ENCODE assay signal across 27 cellular contexts in genomic region chr10:21587391-21587790, GRCh38. TPM values are rescaled to one million over a fixed set of nuclear protein-coding genes. Genes with fewer than 3 reads are reported as not detected.
DNase-seq lines count a peak whose midpoint lies in the region; ATAC-seq, FAIRE-seq and TF ChIP-seq lines count a peak whose summit lies in the region.
"Had no signal": no experiment of that assay in that cellular context is flagged by ENCODE, and none has a peak within 500 bp of the region (broad histone marks: within the 10 kb centered on the region; RNA-seq: fewer than 3 reads in every experiment).

No MANE protein-coding gene starts in this region.

- TF ChIP-seq CTCF in A549 (IDR thresholded peaks at IDR 0.05) (no peak), IMR-90 (conservative IDR thresholded peaks at IDR 0.05; ENCODE audit: low read depth, low read length) (no peak)

- H3K23ac ChIP-seq in IMR-90 (ENCODE audit: low read depth, low read length), result no peak overlapping the region

- H4K20me1 ChIP-seq in IMR-90 (ENCODE audit: insufficient read depth, low read length), result peaks cover 10% of the 10 kb centered on the region

- ATAC-seq in activated CD4-positive, alpha-beta T cell treated with anti-CD3 and anti-CD28 coated beads for 36 hours, result peak; percentile 69
- ATAC-seq in A549, result no peak
- no peak for ATAC-seq in IMR-90 (ENCODE audit: low read depth)
- peak; percentile 59 for ATAC-seq in activated T-helper 17 cell treated with anti-CD3 and anti-CD28 coated beads, Interleukin-2, amount 50 U/mL, for 72 hours (replicated peaks)
- ATAC-seq in GM21717 (IDR thresholded peaks at IDR 0.05; ENCODE audit: unreplicated experiment), result no peak
- ATAC-seq: GM12878 had no signal

- H3K27ac Mint-ChIP-seq in activated CD4-positive, alpha-beta T cell treated with anti-CD3 and anti-CD28 coated beads for 36 hours, result no peak overlapping the region
- no peak overlapping the region for H3K27ac Mint-ChIP-seq in activated T-helper 17 cell treated with anti-CD3 and anti-CD28 coated beads, Interleukin-2, amount 50 U/mL, for 72 hours

- H3K36me3 Mint-ChIP-seq in activated CD4-positive, alpha-beta T cell treated with anti-CD3 and anti-CD28 coated beads for 36 hours (ENCODE audit: low read depth), result peaks cover 53% of the 10 kb centered on the region
- peaks cover 90% of the 10 kb centered on the region for H3K36me3 Mint-ChIP-seq in activated T-helper 17 cell treated with anti-CD3 and anti-CD28 coated beads, Interleukin-2, amount 50 U/mL, for 72 hours (ENCODE audit: low read depth)

- no peak overlapping the region for H2AK5ac ChIP-seq in IMR-90 (ENCODE audit: low read depth, low read length)

- intact Hi-C loops in activated CD4-positive, alpha-beta T cell treated with anti-CD3 and anti-CD28 coated beads for 36 hours (cut with DNase I, micrococcal nuclease), result loop anchor here in 1 of 2 experiments (10.0 kb wide), 1 partner anchor 127 kb away; no protein-coding TSS in a partner anchor
- intact Hi-C loops in IMR-90 (cut with micrococcal nuclease), result no loop called here

- peaks cover 58% of the 10 kb centered on the region for H3K4me1 Mint-ChIP-seq in activated CD4-positive, alpha-beta T cell treated with anti-CD3 and anti-CD28 coated beads for 36 hours
- peaks cover 53% of the 10 kb centered on the region for H3K4me1 Mint-ChIP-seq in activated T-helper 17 cell treated with anti-CD3 and anti-CD28 coated beads, Interleukin-2, amount 50 U/mL, for 72 hours
- H3K4me1 Mint-ChIP-seq: CD14-positive monocyte had no signal

- peaks cover 10% of the 10 kb centered on the region for H3K9me3 Mint-ChIP-seq in activated CD4-positive, alpha-beta T cell treated with anti-CD3 and anti-CD28 coated beads for 36 hours (ENCODE audit: low read depth)
- H3K9me3 Mint-ChIP-seq in activated T-helper 17 cell treated with anti-CD3 and anti-CD28 coated beads, Interleukin-2, amount 50 U/mL, for 72 hours, result peaks cover 4% of the 10 kb centered on the region

- H3K4me3 ChIP-seq in A549 (no peak overlapping the region), IMR-90 (ENCODE audit: insufficient read depth, low read depth, low read length) (no peak overlapping the region)
- H3K4me3 ChIP-seq: BLaER1 treated with 17β-estradiol and CSF1 and Interleukin-3, amounts not matched to agents 10 nM and 100 nM; GM12878; HAP-1 had no signal

- no peak overlapping the region for H3K4me3 Mint-ChIP-seq in activated CD4-positive, alpha-beta T cell treated with anti-CD3 and anti-CD28 coated beads for 36 hours
- no peak overlapping the region for H3K4me3 Mint-ChIP-seq in activated T-helper 17 cell treated with anti-CD3 and anti-CD28 coated beads, Interleukin-2, amount 50 U/mL, for 72 hours
- H3K4me3 Mint-ChIP-seq: CD14-positive monocyte; CD4-positive, alpha-beta T cell; CD8-positive, alpha-beta memory T cell had no signal

- H3K36me3 ChIP-seq in IMR-90 (ENCODE audit: control insufficient read depth, insufficient read depth, low read length), result peaks cover 10% of the 10 kb centered on the region
- H3K36me3 ChIP-seq: BE2C, HAP-1 had no signal

- FAIRE-seq in A549 (lab: Jason Lieb, UNC) (no peak), frontal cortex (lab: Jason Lieb, UNC) (no peak)
- FAIRE-seq: A204.1, D721Med, GM12878, GM19239, H54 had no signal

- dilution Hi-C loops in IMR-90 (cut with HindIII; ENCODE audit: low sequenced_read_pairs, unreplicated experiment), result no loop called here

- H3K9ac ChIP-seq in IMR-90 (ENCODE audit: low read depth, low read length), result no peak overlapping the region
- H3K9ac ChIP-seq: BLaER1 treated with 17β-estradiol and CSF1 and Interleukin-3, amounts not matched to agents 10 nM and 100 nM had no signal

- in situ Hi-C loops in IMR-90 (cut with MboI; ENCODE audit: low sequenced_read_pairs), result no loop called here

- H3K18ac ChIP-seq in IMR-90 (ENCODE audit: low read depth, low read length), result no peak overlapping the region

- no peak overlapping the region for H4K91ac ChIP-seq in IMR-90 (ENCODE audit: insufficient read depth, low read depth, low read length)

- no peak for DNase-seq in activated CD4-positive, alpha-beta T cell treated with anti-CD3 and anti-CD28 coated beads for 36 hours
- no peak for DNase-seq in activated CD4-positive, alpha-beta T cell treated with anti-CD3 and anti-CD28 coated beads for 1 hour
- no peak for DNase-seq in A549 (ENCODE audit: low read depth in 1 of 2, low spot score in 1 of 2)
- no peak for DNase-seq in IMR-90
- no peak for DNase-seq in frontal cortex (ENCODE audit: low spot score in 2 of 2)
- DNase-seq in globus pallidus (ENCODE audit: low spot score), result no peak
- DNase-seq: ACHN; AML-193; BE2C; CD4-positive, alpha-beta T cell; CD8-positive, alpha-beta memory T cell; DMS 273 treated with DMSO at 0.1 percent for 48 hours; DMS79; EL; GDM1; GOT3 had no signal

- CTCF ChIA-PET in activated CD4-positive, alpha-beta T cell treated with anti-CD3 and anti-CD28 coated beads for 36 hours (lab: Charles Lee), result interaction anchor here (0.6 to 1.1 kb wide), 2 partner anchors 13 to 995 kb away, joined by 3 read pairs; no protein-coding TSS in a partner anchor
- CTCF ChIA-PET in A549 (lab: Yijun Ruan, JAX) (interaction anchor here (1.1 kb wide), 1 partner anchor 10 kb away, joined by 3 read pairs; no protein-coding TSS in a partner anchor), IMR-90 (lab: Yijun Ruan, JAX) (no interaction called here)

- BruUV-seq in IMR-90 (replicated peaks; lab: Mats Ljungman, UMichigan), result no TSS peak

- H3K4me2 ChIP-seq in A549 (no peak overlapping the region), IMR-90 (ENCODE audit: low read depth, low read length) (no peak overlapping the region)
- H3K4me2 ChIP-seq: BLaER1 treated with 17β-estradiol and CSF1 and Interleukin-3, amounts not matched to agents 10 nM and 100 nM had no signal

- no peak overlapping the region for H2BK15ac ChIP-seq in IMR-90 (ENCODE audit: low read depth, low read length)

- no peak overlapping the region for H2BK20ac ChIP-seq in IMR-90 (ENCODE audit: low read depth, low read length)

- H3K27me3 ChIP-seq in IMR-90 (ENCODE audit: control insufficient read depth, insufficient read depth, low read length), result no peaks in the 10 kb centered on the region
- H3K27me3 ChIP-seq: BE2C; BLaER1 treated with 17β-estradiol and CSF1 and Interleukin-3, amounts not matched to agents 10 nM and 100 nM had no signal

- no peak overlapping the region for H4K5ac ChIP-seq in IMR-90 (ENCODE audit: low read depth, low read length)

- no peak overlapping the region for H2BK5ac ChIP-seq in IMR-90 (ENCODE audit: low read depth, low read length, poor library complexity, severe bottlenecking)

- H3K4me1 ChIP-seq in A549 (peaks cover 6% of the 10 kb centered on the region; the same call in 1 of the 3 replicates), IMR-90 (ENCODE audit: control insufficient read depth, insufficient read depth, low read length) (no peaks in the 10 kb centered on the region)
- H3K4me1 ChIP-seq: BE2C had no signal

- TF ChIP-seq RAD21 in A549 (conservative IDR thresholded peaks at IDR 0.05 in 1 of 2, IDR thresholded peaks at IDR 0.05 in 1 of 2), result no peak
- no peak for TF ChIP-seq RAD21 in IMR-90 (IDR thresholded peaks at IDR 0.05; ENCODE audit: low read length)

- no peaks in the 10 kb centered on the region for H3K9me1 ChIP-seq in IMR-90 (ENCODE audit: insufficient read depth, low read length)

- H2BK120ac ChIP-seq in IMR-90 (ENCODE audit: low read depth, low read length), result no peak overlapping the region

- no peak overlapping the region for H3K4ac ChIP-seq in IMR-90 (ENCODE audit: low read depth, low read length)

- no peaks in the 10 kb centered on the region for H3K27me3 Mint-ChIP-seq in activated CD4-positive, alpha-beta T cell treated with anti-CD3 and anti-CD28 coated beads for 36 hours
- H3K27me3 Mint-ChIP-seq in activated T-helper 17 cell treated with anti-CD3 and anti-CD28 coated beads, Interleukin-2, amount 50 U/mL, for 72 hours, result no peaks in the 10 kb centered on the region
- H3K27me3 Mint-ChIP-seq: CD4-positive, alpha-beta T cell; CD8-positive, alpha-beta memory T cell had no signal

- H3K14ac ChIP-seq in IMR-90 (replicated peaks; ENCODE audit: low read depth, low read length), result no peak overlapping the region

- peaks cover 19 to 37% of the 10 kb centered on the region in 2 experiments for H3K79me1 ChIP-seq in IMR-90 (ENCODE audit: low read depth in 1 of 2, low read length in 2 of 2)

- POLR2A ChIA-PET in activated CD4-positive, alpha-beta T cell treated with anti-CD3 and anti-CD28 coated beads for 36 hours (lab: Charles Lee), result no interaction called here
- POLR2A ChIA-PET in A549 (lab: Yijun Ruan, JAX) (interaction anchor here (0.6 kb wide), 1 partner anchor 171 kb away, joined by 4 read pairs; no protein-coding TSS in a partner anchor), IMR-90 (lab: Charles Lee; ENCODE audit: unreplicated experiment) (no interaction called here)

- no peak overlapping the region for H4K8ac ChIP-seq in IMR-90 (ENCODE audit: low read depth in 2 of 2, low read length in 2 of 2)

- H3K27ac ChIP-seq in A549 (no peak overlapping the region), IMR-90 (ENCODE audit: insufficient read depth, low read length) (no peak overlapping the region)
- H3K27ac ChIP-seq: 22Rv1; BLaER1 treated with 17β-estradiol and CSF1 and Interleukin-3, amounts not matched to agents 10 nM and 100 nM had no signal

- no peak overlapping the region for H3K56ac ChIP-seq in IMR-90 (ENCODE audit: extremely low read depth, insufficient read depth, low read length)

- no peak overlapping the region for H2AFZ ChIP-seq in IMR-90 (replicated peaks; ENCODE audit: low read length, poor library complexity)

- no peak overlapping the region for H2AK9ac ChIP-seq in IMR-90 (replicated peaks; ENCODE audit: low read depth, low read length, poor library complexity)

- H3K9me3 ChIP-seq in A549, result no peaks in the 10 kb centered on the region
- H3K9me3 ChIP-seq in IMR-90 (ENCODE audit: control insufficient read depth, insufficient read depth, low read length), result no peaks in the 10 kb centered on the region
- H3K9me3 ChIP-seq: BE2C, HAP-1 had no signal

- no peak for TF ChIP-seq POLR2A in A549 (IDR thresholded peaks at IDR 0.05; ENCODE audit: low read length)
- no peak for TF ChIP-seq POLR2A in IMR-90 (IDR thresholded peaks at IDR 0.05; ENCODE audit: low read depth, low read length)

- no peak for TF ChIP-seq EP300 in A549 (IDR thresholded peaks at IDR 0.05)

TF ChIP-seq in IMR-90, 13 proteins besides CTCF, POLR2A, EP300 and RAD21 (continues in another document):
- no peak for TF ChIP-seq FOS (IDR thresholded peaks at IDR 0.05; ENCODE audit: low read depth, low read length)

RNA-seq across cellular contexts. Expression of gene MLLT10, which starts 53.4 kb away (rescaled TPM):
- 10 to 100 TPM; 33.8 to 34.1 TPM for total RNA-seq in activated CD4-positive, alpha-beta T cell treated with anti-CD3 and anti-CD28 coated beads for 36 hours
- polyA plus RNA-seq in A549 (2011; rRNA removed) (54.1 and 55.5 TPM in 2 replicates), A549 (2017; fragmentation: RNase III; extraction: RNeasy Plus Mini Kit Qiagen cat#74134 plus additional on column Dnase treatment) (35.3 to 41.7 TPM (median 38.9 TPM) in 3 replicates), IMR-90 (2012; rRNA removed) (22.5 and 23.9 TPM in 2 replicates)
- polyA plus RNA-seq in A549 (2012; cell fraction: cytosol; rRNA removed), result 28.8 and 31.8 TPM in 2 replicates
- polyA plus RNA-seq in A549 (2012; cell fraction: nucleus; rRNA removed), result 26.3 and 38.8 TPM in 2 replicates
- polyA minus RNA-seq in A549 (2011; rRNA and poly(A)+ RNA removed), result 65.1 and 116 TPM in 2 replicates
- total RNA-seq in IMR-90 (2012; rRNA removed) (29.0 and 31.9 TPM in 2 replicates), frontal cortex (35.9 TPM)
- polyA plus RNA-seq in IMR-90 (2012; cell fraction: cytosol; rRNA removed), result 7.2 and 17.6 TPM in 2 replicates
- 27.3 and 103 TPM in 2 replicates for polyA plus RNA-seq in IMR-90 (2012; cell fraction: nucleus; rRNA removed; ENCODE audit: low replicate concordance)
- 10 to 100 TPM; 45.2 to 50.1 TPM for total RNA-seq in activated T-helper 17 cell treated with anti-CD3 and anti-CD28 coated beads, Interleukin-2, amount 50 U/mL, for 72 hours

Comparison
In these comparisons a context has a peak if more than half of its experiments do, and no peak if none do; other contexts are left out.
1. ATAC-seq: peak in activated CD4-positive, alpha-beta T cell treated with anti-CD3 and anti-CD28 coated beads for 36 hours (single experiment) and activated T-helper 17 cell treated with anti-CD3 and anti-CD28 coated beads, Interleukin-2, amount 50 U/mL, for 72 hours (single experiment); none in A549 (0 of 2), IMR-90 (single experiment) and GM21717 (single experiment).